In genomic region chr15:63044645-63045437, GRCh38 we compare ENCODE assay signal across 11 cellular contexts. TPM values are rescaled to one million over a fixed set of nuclear protein-coding genes. Genes with fewer than 3 reads are reported as not detected.
DNase-seq lines count a peak whose midpoint lies in the region; ATAC-seq, FAIRE-seq and TF ChIP-seq lines count a peak whose summit lies in the region.
"Had no signal": no experiment of that assay in that cellular context is flagged by ENCODE, and none has a peak within 500 bp of the region (broad histone marks: within the 10 kb centered on the region; RNA-seq: fewer than 3 reads in every experiment).

No MANE protein-coding gene starts in this region.

- CTCF ChIA-PET in HCT116 (lab: Charles Lee), result interaction anchor here (1.0 kb wide), 1 partner anchor 9 kb away, joined by 3 read pairs; no protein-coding TSS in a partner anchor

- no peak for DNase-seq in HCT116 (ENCODE audit: low read depth, low spot score)
- DNase-seq in T47D (ENCODE audit: low read depth in 1 of 2, low spot score in 1 of 2), result peak; percentile 47 to 60
- no peak for DNase-seq in kidney
- no peak for DNase-seq in stomach
- DNase-seq in T-helper 17 cell, result no peak
- DNase-seq: small intestine had no signal

- 48 to 66% (median 61%) methylated on average over 6 of the region's 6 CpGs for WGBS in stomach, 5 donors

- no peak overlapping the region for H3K4me3 Mint-ChIP-seq in T-helper 17 cell

- BruUV-seq in HCT116 (replicated peaks; lab: Mats Ljungman, UMichigan), result no TSS peak

- RAD21 ChIA-PET in HCT116 (lab: Charles Lee; ENCODE audit: low non-redundant PET in 1 of 2, low total read pairs in 2 of 2, uncharacterized antibody in 2 of 2, unreplicated experiment in 2 of 2), result no interaction called here

- H3K9me3 ChIP-seq in HCT116 (ENCODE audit: control insufficient read depth in 1 of 2, insufficient read depth in 1 of 2, low read depth in 1 of 2, low read length in 2 of 2) (no peaks in the 10 kb centered on the region), kidney (ENCODE audit: control insufficient read depth in 1 of 2, low read length in 2 of 2) (no peaks in the 10 kb centered on the region), stomach (no peaks in the 10 kb centered on the region), T-helper 17 cell (ENCODE audit: control insufficient read depth, low read length, poor library complexity, severe bottlenecking) (no peaks in the 10 kb centered on the region)

- no peaks in the 10 kb centered on the region for H4K20me1 ChIP-seq in HCT116 (ENCODE audit: insufficient read depth)

- H3K27me3 ChIP-seq in HCT116 (ENCODE audit: insufficient read depth, low read length) (no peaks in the 10 kb centered on the region), stomach (peaks cover 0 to 55% (median 27%) of the 10 kb centered on the region in 3 donors)

- no peak for TF ChIP-seq RAD21 in HCT116 (IDR thresholded peaks at IDR 0.05; ENCODE audit: low read depth)

- TF ChIP-seq POLR2A in HCT116 (IDR thresholded peaks at IDR 0.05; ENCODE audit: borderline replicate concordance, extremely low read depth, insufficient read depth, insufficient read length) (no peak), stomach (IDR thresholded peaks at IDR 0.05) (no peak)

- H2AFZ ChIP-seq in HCT116 (ENCODE audit: low read depth, low read length, poor library complexity, severe bottlenecking), result no peak overlapping the region

- no peaks in the 10 kb centered on the region for H3K9me2 ChIP-seq in HCT116 (ENCODE audit: insufficient read depth)

- no peak overlapping the region for H3K4me3 ChIP-seq in HCT116 (replicated peaks in 1 of 2; ENCODE audit: low read depth in 1 of 2, low read length in 2 of 2)
- peak overlapping the region; percentile 43 to 51 for H3K4me3 ChIP-seq in kidney (ENCODE audit: low read length in 2 of 2)
- H3K4me3 ChIP-seq in stomach, result peak overlapping the region; percentile 64 to 83 (median 74)

- H3K27ac ChIP-seq in HCT116 (ENCODE audit: low read depth, low read length), result no peak overlapping the region
- H3K27ac ChIP-seq in kidney (ENCODE audit: low read depth in 2 of 2, low read length in 2 of 2), result peak overlapping the region; percentile 43 to 57
- H3K27ac ChIP-seq in stomach, result peak overlapping the region; percentile 1 to 96 (median 90)
- H3K27ac ChIP-seq: HL-60 had no signal

- H3K36me3 ChIP-seq in HCT116 (ENCODE audit: control insufficient read depth in 1 of 2, insufficient read depth in 2 of 2, low read length in 2 of 2), result no peaks in the 10 kb centered on the region
- no peaks in the 10 kb centered on the region for H3K36me3 ChIP-seq in kidney (ENCODE audit: control insufficient read depth in 1 of 2, insufficient read depth in 2 of 2, low read length in 2 of 2)
- peaks cover 0 to 18% (median 0%) of the 10 kb centered on the region in 4 donors for H3K36me3 ChIP-seq in stomach

- H3K4me1 ChIP-seq in HCT116 (ENCODE audit: control insufficient read depth in 1 of 2, insufficient read depth in 2 of 2, low read length in 2 of 2), result peaks cover 9 to 29% of the 10 kb centered on the region in 2 experiments
- peaks cover 5 to 11% of the 10 kb centered on the region in 2 donors for H3K4me1 ChIP-seq in kidney (ENCODE audit: control insufficient read depth in 1 of 2, insufficient read depth in 1 of 2, low read depth in 1 of 2, low read length in 2 of 2)
- H3K4me1 ChIP-seq in stomach, result peaks cover 26 to 62% (median 42%) of the 10 kb centered on the region in 4 donors

- in situ Hi-C loops in T47D (cut with HindIII; ENCODE audit: low pct_unique_long_range_greater_than_20kb, low sequenced_read_pairs), result no loop called here

- no peak for TF ChIP-seq EP300 in stomach (IDR thresholded peaks at IDR 0.05)

- intact Hi-C loops in HCT116 (cut with micrococcal nuclease) (loop anchor here (5.0 to 10.0 kb wide), 2 partner anchors 230 to 357 kb away; partner anchors contain the start of gene APH1B), kidney (cut with DNase I) (no loop called here), stomach (cut with DNase I; ENCODE audit: low total_unique reads) (loop anchor here (10.0 kb wide), 1 partner anchor 50 kb away; no protein-coding TSS in a partner anchor)

- TF ChIP-seq CTCF in HCT116 (IDR thresholded peaks at IDR 0.05 in 2 of 3, conservative IDR thresholded peaks at IDR 0.05 in 1 of 3; ENCODE audit: borderline replicate concordance in 1 of 3, insufficient read depth in 1 of 3, low read depth in 2 of 3, low read length in 2 of 3), result no peak
- no peak for TF ChIP-seq CTCF in kidney (IDR thresholded peaks at IDR 0.05; ENCODE audit: borderline replicate concordance, extremely low read depth, insufficient read depth)
- no peak for TF ChIP-seq CTCF in stomach (IDR thresholded peaks at IDR 0.05)

- no peak for ATAC-seq in HCT116
- ATAC-seq in HG03159 (IDR thresholded peaks at IDR 0.05; ENCODE audit: unreplicated experiment), result no peak
- ATAC-seq in GM18502 (IDR thresholded peaks at IDR 0.05; ENCODE audit: poor library complexity, unreplicated experiment), result no peak
- no peak for ATAC-seq in HG02642 (IDR thresholded peaks at IDR 0.05; ENCODE audit: poor library complexity, unreplicated experiment)
- ATAC-seq in T-helper 17 cell, result no peak

- peaks cover 69% of the 10 kb centered on the region for H3K27me3 Mint-ChIP-seq in T-helper 17 cell

- H3K9ac ChIP-seq in HCT116 (ENCODE audit: low read length) (no peak overlapping the region), kidney (ENCODE audit: low read length in 2 of 2) (peak overlapping the region in 1 of 2 donors; percentile 44)

- FAIRE-seq in kidney (lab: Jason Lieb, UNC), result no peak
- FAIRE-seq: small intestine had no signal

- peaks cover 27% of the 10 kb centered on the region for H3K4me1 Mint-ChIP-seq in T-helper 17 cell

- peak overlapping the region; percentile 17; the same call in 1 of the 2 replicates for H3K4me2 ChIP-seq in HCT116 (ENCODE audit: low read length)

- H3K27ac Mint-ChIP-seq in T-helper 17 cell, result no peak overlapping the region
- H3K27ac Mint-ChIP-seq: activated naive CD4-positive, alpha-beta T cell treated with anti-CD3 and anti-CD28 coated beads, Interleukin-2, amount 50 U/mL, for 24 hours had no signal

- H3K79me2 ChIP-seq in HCT116 (ENCODE audit: insufficient read depth, low read length), result no peaks in the 10 kb centered on the region; the same call in 1 of the 2 replicates

- H3K36me3 Mint-ChIP-seq in T-helper 17 cell (ENCODE audit: low read depth), result peaks cover 5% of the 10 kb centered on the region
- H3K36me3 Mint-ChIP-seq: activated naive CD4-positive, alpha-beta T cell treated with anti-CD3 and anti-CD28 coated beads, Interleukin-2, amount 50 U/mL, for 24 hours had no signal

- POLR2A ChIA-PET in HCT116 (lab: Charles Lee), result no interaction called here

TF ChIP-seq in HCT116, 20 proteins besides CTCF, POLR2A, EP300 and RAD21:
- no peak for TF ChIP-seq SP1 (IDR thresholded peaks at IDR 0.05; ENCODE audit: low read depth)
- TF ChIP-seq SIN3A (IDR thresholded peaks at IDR 0.05; ENCODE audit: low read depth), result no peak
- TF ChIP-seq FOSL1 (IDR thresholded peaks at IDR 0.05; ENCODE audit: low read depth), result no peak
- TF ChIP-seq CEBPB (IDR thresholded peaks at IDR 0.05; ENCODE audit: low read depth), result no peak
- no peak for TF ChIP-seq CBX3 (IDR thresholded peaks at IDR 0.05; ENCODE audit: low read depth)
- TF ChIP-seq ZFX (IDR thresholded peaks at IDR 0.05), result no peak
- no peak for TF ChIP-seq EZH2 (IDR thresholded peaks at IDR 0.05)
- TF ChIP-seq EZH2phosphoT487 (IDR thresholded peaks at IDR 0.05; ENCODE audit: borderline replicate concordance), result no peak
- no peak for TF ChIP-seq ATF3 (IDR thresholded peaks at IDR 0.05)
- no peak for TF ChIP-seq TCF7L2 (IDR thresholded peaks at IDR 0.05; ENCODE audit: borderline replicate concordance, extremely low read depth, insufficient read depth, insufficient read length)
- TF ChIP-seq ELF1 (IDR thresholded peaks at IDR 0.05; ENCODE audit: borderline replicate concordance, low read depth), result no peak
- TF ChIP-seq POLR2AphosphoS5 (IDR thresholded peaks at IDR 0.05; ENCODE audit: low read depth, low read length), result no peak
- no peak for TF ChIP-seq SRF (IDR thresholded peaks at IDR 0.05; ENCODE audit: low read depth)
- no peak for TF ChIP-seq YY1 (IDR thresholded peaks at IDR 0.05; ENCODE audit: extremely low read depth, insufficient replicate concordance, low read depth, low read length)
- no peak for TF ChIP-seq JUND (IDR thresholded peaks at IDR 0.05)
- TF ChIP-seq ZBTB33 (IDR thresholded peaks at IDR 0.05; ENCODE audit: extremely low read depth, insufficient replicate concordance, low read length), result no peak
- no peak for TF ChIP-seq EGR1 (IDR thresholded peaks at IDR 0.05; ENCODE audit: low read depth)

RNA-seq across cellular contexts. Expression of gene TPM1, which starts 2.3 kb away (rescaled TPM):
- total RNA-seq in HCT116 (2021; ENCODE audit: unreplicated experiment) (22.5 TPM), kidney (473 TPM), stomach (1,000 to 10,000 TPM in 4 of 5 donors, 100 to 1,000 TPM in 1; 425 to 2,605 (median 1,087) TPM), T-helper 17 cell (10 to 100 TPM; 10.4 to 32.4 TPM)
- polyA plus RNA-seq in HCT116 (2012), result 21.6 and 27.5 TPM in 2 replicates
- polyA plus RNA-seq in kidney (ENCODE audit: insufficient read depth, low read depth, low replicate concordance) (252 TPM), stomach (100 to 1,000 TPM; 230 to 494 (median 306) TPM)

Comparison
In these comparisons a context has a peak if more than half of its experiments do, and no peak if none do; other contexts are left out.
1. DNase-seq: peak in T47D (2 of 2); none in HCT116 (single experiment), kidney (single experiment), stomach (single experiment) and T-helper 17 cell (0 of 3).
2. H3K4me3 ChIP-seq: peak in kidney (2 of 2) and stomach (4 of 4); none in HCT116 (0 of 2).
3. RNA of gene TPM1, which starts 2.3 kb away (total RNA-seq): 425 to 2,605 TPM in stomach and 473 TPM in kidney (single experiment); 10.4 to 32.4 TPM in T-helper 17 cell and 22.5 TPM in HCT116 (single experiment); every median in the first group is over 10 times any median in the second.